In genomic region chr7:17674166-17674955, GRCh38 we compare ENCODE assay signal across 20 cellular contexts.
DNase-seq lines count a peak whose midpoint lies in the region; ATAC-seq and TF ChIP-seq lines count a peak whose summit lies in the region.
"Had no signal": no experiment of that assay in that cellular context is flagged by ENCODE, and none has a peak within 500 bp of the region (broad histone marks: within the 10 kb centered on the region; RNA-seq: fewer than 3 reads in every experiment).

No MANE protein-coding gene starts in this region.

- DNase-seq in EH (ENCODE audit: low read depth) (peak; percentile 72), SK-MEL-5 (ENCODE audit: low read depth, low spot score) (peak; percentile 67), foreskin melanocyte (peak; percentile 86), occipital lobe (lab: John Stamatoyannopoulos, UW) (no peak), NCI-H1417 (lab: John Stamatoyannopoulos, UW) (no peak)
- DNase-seq in activated CD8-positive, alpha-beta memory T cell treated with anti-CD3 and anti-CD28 coated beads, Interleukin-2, amount 50 U/mL, for 48 hours: no peak
- DNase-seq: activated CD4-positive, alpha-beta T cell treated with anti-CD3 and anti-CD28 coated beads, Interleukin-2, amount 50 U/mL, for 48 hours; activated T-cell treated with anti-CD3 and anti-CD28 coated beads, Interleukin-2, amount 50 U/mL, for 24 hours; brain microvascular endothelial cell; esophagus squamous epithelium; HCEC 1CT; NCI-H2029 treated with DMSO at 0.1 percent for 48 hours; NCI-H69; pancreas; stimulated activated CD4-positive, alpha-beta T cell treated with anti-CD3 and anti-CD28 coated beads, Interleukin-12 subunit alpha, Interleukin-12 subunit beta, amount 100 ng/mL, for 4 hours; stimulated activated naive CD8-positive, alpha-beta T cell treated with anti-CD3 and anti-CD28 coated beads, Interleukin-15, Interleukin-2, amounts not matched to agents 100 U/mL and 50 U/mL, for 24 hours had no signal

- TF ChIP-seq POLR2A in GM18505 (IDR thresholded peaks at IDR 0.05; ENCODE audit: borderline replicate concordance, extremely low read depth, insufficient read depth, insufficient read length): no peak

- H3K27ac ChIP-seq in skin epidermis: peak overlapping the region in 18 of 21 experiments; percentile 14 to 78 (median 60)
- H3K27ac ChIP-seq: brain microvascular endothelial cell, pancreas had no signal

- no peak for ATAC-seq in GM18505 (IDR thresholded peaks at IDR 0.05; ENCODE audit: unreplicated experiment)
- ATAC-seq: mucosa of descending colon; SK-N-SH treated with all-trans-retinoic acid at 6 μM for 48 hours; stimulated activated naive CD8-positive, alpha-beta T cell treated with anti-CD3 and anti-CD28 coated beads, Interleukin-15, Interleukin-2, amounts not matched to agents 100 U/mL and 50 U/mL, for 24 hours had no signal

- no peak overlapping the region for H3K4me3 ChIP-seq in skin epidermis
- H3K4me3 ChIP-seq: esophagus squamous epithelium, mucosa of descending colon, pancreas had no signal

- in situ Hi-C loops in SK-MEL-5 (cut with HindIII; ENCODE audit: low pct_unique_long_range_greater_than_20kb, low sequenced_read_pairs): no loop called here

Comparison
In these comparisons a context has a peak if more than half of its experiments do, and no peak if none do; other contexts are left out.
1. DNase-seq: peak in EH (single experiment), SK-MEL-5 (single experiment) and foreskin melanocyte (single experiment); none in activated CD8-positive, alpha-beta memory T cell treated with anti-CD3 and anti-CD28 coated beads, Interleukin-2, amount 50 U/mL, for 48 hours (single experiment), occipital lobe (single experiment) and NCI-H1417 (0 of 3).